Comparison of ENCODE assay signal across 25 cellular contexts in the genomic region with DNA sequence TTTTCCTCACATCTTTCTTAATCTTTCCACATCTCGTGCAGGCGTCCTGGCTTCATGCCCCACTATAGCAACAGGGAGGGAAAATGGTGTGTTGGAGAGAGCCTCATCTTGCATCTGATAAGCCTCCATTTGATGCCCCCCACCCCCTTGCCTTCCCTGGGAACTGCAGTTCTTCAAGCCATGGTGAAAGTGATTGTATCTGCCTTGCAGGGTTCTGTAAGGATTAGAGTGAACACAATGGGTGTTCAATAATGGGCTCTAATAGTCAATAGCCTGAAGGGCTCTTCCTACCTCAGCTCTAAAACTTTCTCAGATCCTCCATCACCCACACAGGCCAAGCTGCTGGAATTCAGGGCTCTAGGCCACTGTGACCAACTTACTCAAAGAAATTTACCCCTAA.
"Had no signal": no experiment of that assay in that cellular context is flagged by ENCODE, and none has a peak within 500 bp of the region (broad histone marks: within the 10 kb centered on the region; RNA-seq: fewer than 3 reads in every experiment).

No MANE protein-coding gene starts in this region.

- H3K4me3 ChIP-seq: MG63, SJCRH30 had no signal

- H3K36me3 ChIP-seq: MG63, SJCRH30 had no signal

- ATAC-seq: HepG2, Panc1, PC-3, Right ventricle myocardium inferior, SK-N-SH treated with all-trans-retinoic acid at 6 μM for 48 hours had no signal

- DNase-seq: IMR-90, Karpas-422, KG1, MG63, NCI-H1092, NCI-H1105 treated with DMSO at 0.1 percent for 48 hours, NCI-H1417 treated with DMSO at 0.1 percent for 48 hours, NCI-H146, NCI-H1694 treated with DMSO at 0.1 percent for 48 hours, NCI-H1930, NCI-H2081 treated with DMSO at 0.1 percent for 48 hours, NCI-H2171, NCI-H226, NCI-H446, NCI-H510A, NCI-H524 treated with DMSO at 0.1 percent for 48 hours, NCI-H69, NCI-H774, PC-3, SHP77 treated with DMSO at 0.1 percent for 48 hours, SJCRH30 had no signal

- H3K27ac ChIP-seq: SJCRH30 had no signal

- H3K27me3 ChIP-seq: MG63, SJCRH30 had no signal

- H3K4me1 ChIP-seq: SJCRH30 had no signal

- H3K9me3 ChIP-seq: MG63, SJCRH30 had no signal
